In genomic region chr12:33476058-33476457, GRCh38 we compare ENCODE assay signal across 21 cellular contexts. TPM values are rescaled to one million over a fixed set of nuclear protein-coding genes. Genes with fewer than 3 reads are reported as not detected.
"Had no signal": no experiment of that assay in that cellular context is flagged by ENCODE, and none has a peak within 500 bp of the region (broad histone marks: within the 10 kb centered on the region; RNA-seq: fewer than 3 reads in every experiment).

No MANE protein-coding gene starts in this region.

- H3K27me3 ChIP-seq: neutrophil, upper lobe of right lung had no signal

- H3K9me3 ChIP-seq: lower lobe of right lung, neutrophil, prostate gland, upper lobe of right lung had no signal

- H3K4me3 ChIP-seq: coronary artery, lower lobe of right lung, prostate gland, upper lobe of right lung had no signal

- H3K4me1 ChIP-seq: lower lobe of right lung, prostate gland, upper lobe of right lung had no signal

- H3K36me3 ChIP-seq: lower lobe of right lung, neutrophil, prostate gland, upper lobe of right lung had no signal

- H3K27ac ChIP-seq: coronary artery, lower lobe of right lung, neutrophil, prostate gland, upper lobe of right lung had no signal

- ATAC-seq: activated CD8-positive, alpha-beta T cell treated with anti-CD3 and anti-CD28 coated beads, Interleukin-2, amount 10 ng/mL, durations not matched to agents 7 days and 5 days; lower lobe of right lung; naive thymus-derived CD4-positive, alpha-beta T cell; sciatic nerve; stimulated activated naive CD8-positive, alpha-beta T cell treated with anti-CD3 and anti-CD28 coated beads, Interleukin-15, Interleukin-2, amounts not matched to agents 100 U/mL and 50 U/mL, for 24 hours; T-cell; upper lobe of right lung had no signal

- DNase-seq: activated CD4-positive, alpha-beta T cell treated with anti-CD3 and anti-CD28 coated beads for 4 hours; activated CD8-positive, alpha-beta memory T cell treated with anti-CD3 and anti-CD28 coated beads, Interleukin-2, amount 50 U/mL, for 48 hours; activated CD8-positive, alpha-beta T cell treated with anti-CD3 and anti-CD28 coated beads, Interleukin-2, amount 10 ng/mL, durations not matched to agents 7 days and 5 days; activated naive CD4-positive, alpha-beta T cell; caudate nucleus; effector CD4-positive, alpha-beta T cell; hypothalamus; lower lobe of right lung; midbrain; naive thymus-derived CD4-positive, alpha-beta T cell; stimulated activated CD4-positive, alpha-beta T cell treated with anti-CD3 and anti-CD28 coated beads, Interleukin-4, amount 100 ng/mL, for 1 hour; stimulated activated CD8-positive, alpha-beta memory T cell treated with anti-CD3 and anti-CD28 coated beads, Interleukin-4, amount 100 ng/mL, for 48 hours; stimulated activated naive CD8-positive, alpha-beta T cell treated with anti-CD3 and anti-CD28 coated beads, Interleukin-15, Interleukin-2, amounts not matched to agents 100 U/mL and 50 U/mL, for 24 hours; T-cell; upper lobe of right lung had no signal

RNA-seq across cellular contexts. Expression of gene SYT10, which starts 36.4 kb away (rescaled TPM):
- total RNA-seq: activated CD8-positive, alpha-beta T cell treated with anti-CD3 and anti-CD28 coated beads, Interleukin-2, amount 10 ng/mL, durations not matched to agents 7 days and 5 days; activated T-helper 1 cell treated with anti-CD3 and anti-CD28 coated beads, Interleukin-12 subunit alpha, Interleukin-12 subunit beta, Interleukin-2, Interleukin-4 antibody, amounts not matched to agents 30 ng/mL and 10 ng/mL and 1 ng/mL, durations not matched to agents 14 hours and 24 hours and 36 hours; glomerular endothelial cell; naive thymus-derived CD4-positive, alpha-beta T cell; T-cell; upper lobe of right lung had no signal
- polyA plus RNA-seq: naive thymus-derived CD4-positive, alpha-beta T cell had no signal
